ENCODE assay signal across 21 cellular contexts in the genomic region with DNA sequence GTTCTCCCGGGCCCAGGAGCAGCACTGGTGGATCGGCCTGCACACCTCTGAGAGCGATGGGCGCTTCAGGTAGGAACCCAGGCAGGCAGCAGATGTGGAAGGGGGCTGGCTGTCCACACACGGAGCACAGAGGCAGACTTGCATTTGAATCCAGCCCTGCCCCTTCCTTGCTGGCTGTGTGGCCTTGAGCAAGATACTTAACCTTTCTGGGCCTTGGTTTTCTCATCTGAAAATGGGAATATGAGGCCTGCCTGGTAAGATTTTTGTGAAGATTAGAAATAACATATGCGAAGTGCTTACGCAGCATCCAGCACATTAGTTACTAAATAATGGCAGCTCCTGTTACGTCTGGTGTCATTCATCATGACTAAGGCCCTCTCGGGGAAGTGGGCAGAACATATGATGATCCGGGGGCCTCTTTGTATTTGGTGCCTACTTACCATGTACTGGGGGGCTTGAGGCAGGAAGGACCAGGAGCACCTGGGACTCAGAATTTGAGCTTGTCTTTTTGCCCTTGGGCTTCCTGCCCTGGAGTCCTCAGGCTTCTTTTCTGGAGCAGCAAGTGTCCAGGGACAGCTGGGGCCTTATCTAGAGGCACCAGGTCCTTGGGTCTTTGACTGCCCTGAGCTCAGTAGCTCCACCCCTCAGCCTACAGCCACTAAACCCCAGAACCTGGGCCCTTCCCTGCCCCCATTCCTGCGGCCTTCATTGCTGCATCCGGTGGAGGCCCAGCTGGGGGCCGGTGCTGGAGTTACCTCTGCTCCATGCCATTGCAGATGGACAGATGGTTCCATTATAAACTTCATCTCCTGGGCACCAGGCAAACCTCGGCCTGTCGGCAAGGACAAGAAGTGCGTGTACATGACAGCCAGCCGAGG.
"Had no signal": no experiment of that assay in that cellular context is flagged by ENCODE, and none has a peak within 500 bp of the region (broad histone marks: within the 10 kb centered on the region; RNA-seq: fewer than 3 reads in every experiment).

No MANE protein-coding gene starts in this region.

- H3K9me3 Mint-ChIP-seq: activated CD4-positive, alpha-beta T cell treated with anti-CD3 and anti-CD28 coated beads, Interleukin-2, amount 10 ng/mL, durations not matched to agents 7 days and 5 days; activated T-helper 17 cell treated with anti-CD3 and anti-CD28 coated beads, Interleukin-2, amount 50 U/mL, for 72 hours; central memory CD8-positive, alpha-beta T cell; memory B cell; neural crest cell had no signal

- H3K4me1 ChIP-seq: adrenal gland, heart left ventricle, left lung, pancreas, stomach, uterus had no signal

- H3K4me3 Mint-ChIP-seq: activated CD4-positive, alpha-beta T cell treated with anti-CD3 and anti-CD28 coated beads, Interleukin-2, amount 10 ng/mL, durations not matched to agents 7 days and 5 days; activated T-helper 17 cell treated with anti-CD3 and anti-CD28 coated beads, Interleukin-2, amount 50 U/mL, for 72 hours; central memory CD8-positive, alpha-beta T cell; memory B cell; neural crest cell; T-helper 17 cell had no signal

- H3K27ac Mint-ChIP-seq: activated CD4-positive, alpha-beta T cell treated with anti-CD3 and anti-CD28 coated beads, Interleukin-2, amount 10 ng/mL, durations not matched to agents 7 days and 5 days; activated T-helper 17 cell treated with anti-CD3 and anti-CD28 coated beads, Interleukin-2, amount 50 U/mL, for 72 hours; memory B cell; T-helper 17 cell had no signal

- H3K27me3 ChIP-seq: adrenal gland, heart left ventricle, left lung, pancreas, stomach, uterus had no signal

- DNase-seq: activated CD4-positive, alpha-beta T cell treated with anti-CD3 and anti-CD28 coated beads, Interleukin-2, amount 10 ng/mL, durations not matched to agents 7 days and 5 days; activated CD4-positive, CD25-positive, alpha-beta regulatory T cell; activated CD8-positive, alpha-beta memory T cell treated with anti-CD3 and anti-CD28 coated beads for 24 hours; activated naive CD4-positive, alpha-beta T cell treated with anti-CD3 and anti-CD28 coated beads, Interleukin-2, amount 50 U/mL, for 16 hours; adrenal gland; foreskin melanocyte; pancreas; retina; stimulated activated CD4-positive, alpha-beta T cell treated with anti-CD3 and anti-CD28 coated beads, Interleukin-4, amount 100 ng/mL, for 4 hours; T-helper 17 cell had no signal

- H3K4me3 ChIP-seq: adrenal gland, heart left ventricle, left lung, pancreas, skin epidermis, stomach, uterus had no signal

- H3K27ac ChIP-seq: adrenal gland, heart left ventricle, left lung, pancreas, stomach had no signal

- H3K27me3 Mint-ChIP-seq: activated CD4-positive, alpha-beta T cell treated with anti-CD3 and anti-CD28 coated beads, Interleukin-2, amount 10 ng/mL, durations not matched to agents 7 days and 5 days; activated T-helper 17 cell treated with anti-CD3 and anti-CD28 coated beads, Interleukin-2, amount 50 U/mL, for 72 hours; central memory CD8-positive, alpha-beta T cell; memory B cell; T-helper 17 cell had no signal

- H3K36me3 Mint-ChIP-seq: memory B cell had no signal

- H3K36me3 ChIP-seq: adrenal gland, pancreas, uterus had no signal

- FAIRE-seq: islet of Langerhans, pancreas, TTC549 had no signal

- H3K4me1 Mint-ChIP-seq: activated CD4-positive, alpha-beta T cell treated with anti-CD3 and anti-CD28 coated beads, Interleukin-2, amount 10 ng/mL, durations not matched to agents 7 days and 5 days; central memory CD8-positive, alpha-beta T cell; memory B cell; neural crest cell; T-helper 17 cell had no signal

- ATAC-seq: activated T-helper 17 cell treated with anti-CD3 and anti-CD28 coated beads, Interleukin-2, amount 50 U/mL, for 72 hours; T-helper 17 cell had no signal

- H3K9me3 ChIP-seq: adrenal gland, heart left ventricle, left lung, pancreas, stomach, uterus had no signal
